ENCODE assay signal across 10 cellular contexts in genomic region chr6:111781055-111781708, GRCh38.
A peak's percentile ranks its signal among the peaks of the same experiment; 100 is the strongest.
DNase-seq lines count a peak whose midpoint lies in the region; ATAC-seq, FAIRE-seq and TF ChIP-seq lines count a peak whose summit lies in the region.
"Had no signal": no experiment of that assay in that cellular context is flagged by ENCODE, and none has a peak within 500 bp of the region (broad histone marks: within the 10 kb centered on the region; RNA-seq: fewer than 3 reads in every experiment).

No MANE protein-coding gene starts in this region.

- POLR2A ChIA-PET in T-cell (lab: Charles Lee): interaction anchor here (0.9 to 1.0 kb wide), 2 partner anchors 25 to 26 kb away, joined by 3 to 4 read pairs; no protein-coding TSS in a partner anchor

- H3K27ac ChIP-seq in gastrocnemius medialis: no peak overlapping the region

- peaks cover 18 to 30% of the 10 kb centered on the region in 2 donors for H3K4me1 ChIP-seq in gastrocnemius medialis

- peaks cover 93 to 97% (median 96%) of the 10 kb centered on the region in 3 donors for H3K4me1 Mint-ChIP-seq in T-cell

- peak overlapping the region; percentile 1 to 43 (median 22) for H3K4me3 Mint-ChIP-seq in T-cell

- TF ChIP-seq POLR2A in gastrocnemius medialis (IDR thresholded peaks at IDR 0.05): no peak

- H3K4me3 ChIP-seq in fibroblast of the aortic adventitia (ENCODE audit: low read depth, low read length) (no peak overlapping the region), gastrocnemius medialis (no peak overlapping the region)

- CTCF ChIA-PET in T-cell (lab: Charles Lee): interaction anchor here in 1 of 2 donors (0.6 to 1.0 kb wide), 2 partner anchors 18 to 135 kb away, joined by 3 to 7 read pairs; no protein-coding TSS in a partner anchor

- peak in 1 of 4 experiments; percentile 28 for ATAC-seq in T-cell (replicated peaks in 1 of 4)
- peak; percentile 33 to 41 for ATAC-seq in gastrocnemius medialis
- ATAC-seq in GM21528 (IDR thresholded peaks at IDR 0.05; ENCODE audit: low FRiP score, unreplicated experiment): no peak
- ATAC-seq in GM21786 (IDR thresholded peaks at IDR 0.05; ENCODE audit: unreplicated experiment): no peak

- H3K27me3 Mint-ChIP-seq in T-cell: no peaks in the 10 kb centered on the region

- peak; percentile 53 for DNase-seq in NCI-H2107 treated with DMSO at 0.1 percent for 48 hours (lab: John Stamatoyannopoulos, UW; ENCODE audit: unreplicated experiment)
- DNase-seq in NCI-H2107 (lab: John Stamatoyannopoulos, UW): no peak
- DNase-seq in T-cell: no peak
- peak; percentile 97 for DNase-seq in fibroblast of the aortic adventitia (ENCODE audit: low read depth)
- no peak for DNase-seq in gastrocnemius medialis
- no peak for DNase-seq in frontal cortex (ENCODE audit: low spot score in 2 of 2)
- DNase-seq: activated CD4-positive, CD25-positive, alpha-beta regulatory T cell treated with anti-CD3 and anti-CD28 coated beads, Interleukin-2, amount 50 U/mL, for 72 hours; NK-92 treated with Interleukin-12 subunit alpha and Interleukin-12 subunit beta, amount 100 ng/mL, for 24 hours had no signal

- peak overlapping the region; percentile 85 to 87 for H3K27ac Mint-ChIP-seq in T-cell

- H3K9me3 Mint-ChIP-seq in T-cell: no peaks in the 10 kb centered on the region

- TF ChIP-seq CTCF in fibroblast of the aortic adventitia (IDR thresholded peaks at IDR 0.05; ENCODE audit: insufficient read depth, low read length) (no peak), gastrocnemius medialis (IDR thresholded peaks at IDR 0.05 in 4 of 5, conservative IDR thresholded peaks at IDR 0.05 in 1 of 5) (no peak)

- no peak for FAIRE-seq in frontal cortex (lab: Jason Lieb, UNC)

- no peaks in the 10 kb centered on the region for H3K9me3 ChIP-seq in gastrocnemius medialis

- no peaks in the 10 kb centered on the region for H3K36me3 ChIP-seq in gastrocnemius medialis

- in situ Hi-C loops in gastrocnemius medialis (cut with MboI; ENCODE audit: low sequenced_read_pairs in 4 of 4): no loop called here

- no peaks in the 10 kb centered on the region for H3K27me3 ChIP-seq in gastrocnemius medialis

- H3K36me3 Mint-ChIP-seq in T-cell: peaks cover 41% of the 10 kb centered on the region

- intact Hi-C loops in gastrocnemius medialis (cut with DNase I; ENCODE audit: low total_unique reads): no loop called here

Comparison
In these comparisons a context has a peak if more than half of its experiments do, and no peak if none do; other contexts are left out.
1. DNase-seq: peak in NCI-H2107 treated with DMSO at 0.1 percent for 48 hours (single experiment) and fibroblast of the aortic adventitia (single experiment); none in NCI-H2107 (single experiment), T-cell (0 of 34), gastrocnemius medialis (0 of 2) and frontal cortex (0 of 2).
2. ATAC-seq: peak in gastrocnemius medialis (2 of 2); none in GM21528 (single experiment) and GM21786 (single experiment).